ENCODE assay signal across 1 cellular context in the genomic region with DNA sequence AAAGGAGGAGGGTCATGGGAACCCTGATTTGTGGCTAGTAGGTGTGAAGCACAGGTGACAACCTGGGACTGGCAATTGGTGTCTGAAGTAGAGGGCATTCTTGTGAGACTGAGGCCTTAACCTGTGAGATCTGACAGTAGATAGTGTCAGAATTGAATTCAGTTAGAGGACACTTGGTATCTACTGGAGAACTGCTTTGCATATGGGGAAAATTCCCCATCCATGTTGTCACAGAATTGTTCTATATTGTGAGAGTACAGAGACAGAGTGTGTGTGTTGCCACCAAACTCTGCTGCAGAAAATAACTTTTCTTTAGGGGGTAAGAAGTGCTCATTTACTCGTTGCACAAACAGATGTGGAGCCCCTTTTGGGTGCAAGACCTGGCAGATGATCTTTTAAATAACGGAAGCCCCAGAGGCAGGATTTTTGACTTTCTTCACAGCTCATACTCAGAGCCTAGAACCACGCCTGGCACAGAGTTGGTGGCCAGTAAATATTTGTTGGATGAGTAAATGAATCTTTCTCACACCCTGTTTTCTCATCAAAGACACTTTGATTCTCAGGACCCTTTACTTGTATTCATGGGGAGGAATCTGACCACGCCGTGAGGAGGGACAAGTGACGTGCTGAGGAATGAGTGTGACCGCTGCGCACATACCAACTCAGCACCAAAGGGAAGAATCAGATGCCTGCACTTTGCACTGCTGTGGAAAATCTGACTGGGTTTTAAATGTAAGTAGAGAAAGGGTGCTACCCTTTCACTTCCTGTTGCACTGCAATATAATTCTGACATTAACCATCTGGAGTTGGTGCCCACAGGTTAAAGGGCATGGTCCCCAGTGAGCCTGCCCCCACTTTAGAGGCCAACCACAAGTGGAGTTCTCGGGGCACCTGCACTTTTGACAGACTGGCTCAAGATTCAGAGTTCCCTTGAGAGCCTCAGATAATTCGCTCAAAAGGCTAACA.
TF ChIP-seq lines count a peak whose summit lies in the region.

No MANE protein-coding gene starts in this region.

TF ChIP-seq in GM12878, 131 proteins besides CTCF, POLR2A, EP300 and RAD21 (continued from another document):
- TF ChIP-seq NR2C1 (IDR thresholded peaks at IDR 0.05) (peak; percentile 72), GATAD2B (conservative IDR thresholded peaks at IDR 0.05; ENCODE audit: low read depth) (0 out of 2 replicates have a peak, but pooled peaks have one; percentile 32), NR2F1 (conservative IDR thresholded peaks at IDR 0.05) (peak; percentile 94), ATF7 (IDR thresholded peaks at IDR 0.05; ENCODE audit: low read depth) (0 out of 2 replicates have a peak, but pooled peaks have one; percentile 37), CHD2 (IDR thresholded peaks at IDR 0.05; ENCODE audit: borderline replicate concordance, low read depth, low read length) (no peak), WRNIP1 (IDR thresholded peaks at IDR 0.05; ENCODE audit: borderline replicate concordance, low read depth, low read length) (no peak), BHLHE40 (IDR thresholded peaks at IDR 0.05; ENCODE audit: borderline replicate concordance in 1 of 2, low read depth in 2 of 2, low read length in 1 of 2) (0 out of 4 replicates have a peak, but pooled peaks of 1 of the 2 experiments have one; percentile 12), BMI1 (IDR thresholded peaks at IDR 0.05; ENCODE audit: borderline replicate concordance) (0 out of 2 replicates have a peak, but pooled peaks have one; percentile 14), MTA2 (IDR thresholded peaks at IDR 0.05; ENCODE audit: low read depth) (peak; percentile 20; the same call in 1 of the 2 replicates), ZNF207 (IDR thresholded peaks at IDR 0.05; ENCODE audit: borderline replicate concordance) (no peak)
TF ChIP-seq in GM12878: peak in this region for 9.
